Comparison of ENCODE assay signal across 19 cellular contexts in the genomic region with DNA sequence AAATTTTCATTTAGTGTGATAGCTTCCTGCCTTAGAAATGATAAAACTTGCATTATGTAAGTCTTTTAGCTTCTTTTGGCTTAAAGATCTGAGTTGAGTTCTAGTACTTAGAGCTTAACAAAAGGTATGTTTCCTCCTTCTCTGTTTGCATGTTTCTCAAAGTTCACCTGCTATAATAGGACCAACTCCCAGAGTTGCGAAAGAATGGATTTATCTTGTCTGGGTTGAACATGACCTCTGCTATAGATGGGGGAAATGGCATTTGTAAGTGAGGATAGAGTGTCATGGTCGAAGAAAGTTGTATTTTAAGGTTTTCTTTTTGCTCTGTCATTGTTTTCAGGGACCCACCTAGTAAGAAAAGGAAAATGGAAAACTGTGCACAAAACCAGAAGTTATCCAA. TPM values are rescaled to one million over a fixed set of nuclear protein-coding genes. Genes with fewer than 3 reads are reported as not detected.
A peak's percentile ranks its signal among the peaks of the same experiment; 100 is the strongest.
DNase-seq lines count a peak whose midpoint lies in the region; ATAC-seq and TF ChIP-seq lines count a peak whose summit lies in the region.
"Had no signal": no experiment of that assay in that cellular context is flagged by ENCODE, and none has a peak within 500 bp of the region (broad histone marks: within the 10 kb centered on the region; RNA-seq: fewer than 3 reads in every experiment).

No MANE protein-coding gene starts in this region.

- H3K27me3 Mint-ChIP-seq in activated CD8-positive, alpha-beta T cell treated with anti-CD3 and anti-CD28 coated beads for 36 hours: no peaks in the 10 kb centered on the region
- H3K27me3 Mint-ChIP-seq in activated CD8-positive, alpha-beta T cell treated with anti-CD3 and anti-CD28 coated beads, Interleukin-2, amount 10 ng/mL, durations not matched to agents 7 days and 5 days (ENCODE audit: low read depth): no peaks in the 10 kb centered on the region
- no peaks in the 10 kb centered on the region for H3K27me3 Mint-ChIP-seq in stimulated activated naive CD8-positive, alpha-beta T cell treated with anti-CD3 and anti-CD28 coated beads, Interleukin-15, Interleukin-2, amounts not matched to agents 100 ng/mL and 50 ng/mL, for 24 hours
- H3K27me3 Mint-ChIP-seq in stimulated activated naive CD8-positive, alpha-beta T cell treated with anti-CD3 and anti-CD28 coated beads, Interleukin-15, amount 100 ng/mL, for 72 hours: no peaks in the 10 kb centered on the region
- H3K27me3 Mint-ChIP-seq: CD4-positive, alpha-beta memory T cell; IgD-negative memory B cell had no signal

- H3K36me3 Mint-ChIP-seq in activated CD8-positive, alpha-beta T cell treated with anti-CD3 and anti-CD28 coated beads for 36 hours (ENCODE audit: low read depth): peaks cover 36% of the 10 kb centered on the region
- H3K36me3 Mint-ChIP-seq in activated CD8-positive, alpha-beta T cell treated with anti-CD3 and anti-CD28 coated beads, Interleukin-2, amount 10 ng/mL, durations not matched to agents 7 days and 5 days (ENCODE audit: low read depth): peaks cover 54% of the 10 kb centered on the region
- peaks cover 45% of the 10 kb centered on the region for H3K36me3 Mint-ChIP-seq in stimulated activated naive CD8-positive, alpha-beta T cell treated with anti-CD3 and anti-CD28 coated beads, Interleukin-15, Interleukin-2, amounts not matched to agents 100 ng/mL and 50 ng/mL, for 24 hours (ENCODE audit: low read depth)

- H3K4me1 Mint-ChIP-seq in activated CD8-positive, alpha-beta T cell treated with anti-CD3 and anti-CD28 coated beads for 36 hours (ENCODE audit: low read depth): peaks cover 13% of the 10 kb centered on the region
- H3K4me1 Mint-ChIP-seq in activated CD8-positive, alpha-beta T cell treated with anti-CD3 and anti-CD28 coated beads, Interleukin-2, amount 10 ng/mL, durations not matched to agents 7 days and 5 days (ENCODE audit: low read depth): peaks cover 9% of the 10 kb centered on the region
- H3K4me1 Mint-ChIP-seq in stimulated activated naive CD8-positive, alpha-beta T cell treated with anti-CD3 and anti-CD28 coated beads, Interleukin-15, Interleukin-2, amounts not matched to agents 100 ng/mL and 50 ng/mL, for 24 hours (ENCODE audit: low read depth): peaks cover 6% of the 10 kb centered on the region
- H3K4me1 Mint-ChIP-seq in stimulated activated naive CD8-positive, alpha-beta T cell treated with anti-CD3 and anti-CD28 coated beads, Interleukin-15, amount 100 ng/mL, for 72 hours: peaks cover 17% of the 10 kb centered on the region

- ATAC-seq in activated CD8-positive, alpha-beta T cell treated with anti-CD3 and anti-CD28 coated beads for 36 hours: no peak
- no peak for ATAC-seq in activated CD8-positive, alpha-beta T cell treated with anti-CD3 and anti-CD28 coated beads, Interleukin-2, amount 10 ng/mL, durations not matched to agents 7 days and 5 days
- ATAC-seq in stimulated activated naive CD8-positive, alpha-beta T cell treated with anti-CD3 and anti-CD28 coated beads, Interleukin-15, amount 100 ng/mL, for 72 hours: no peak
- ATAC-seq: GM12878, HCT116 had no signal

- no peak for DNase-seq in activated CD8-positive, alpha-beta T cell treated with anti-CD3 and anti-CD28 coated beads for 36 hours
- DNase-seq in activated CD8-positive, alpha-beta T cell treated with anti-CD3 and anti-CD28 coated beads, Interleukin-2, amount 10 ng/mL, durations not matched to agents 7 days and 5 days: no peak
- DNase-seq in stimulated activated naive CD8-positive, alpha-beta T cell treated with anti-CD3 and anti-CD28 coated beads, Interleukin-15, amount 100 ng/mL, for 72 hours: no peak
- DNase-seq in NCI-H226 (no peak), activated gamma-delta T cell treated with Interleukin-2 at 50 U/mL for 16 hours (no peak)
- DNase-seq: 8988T; CD4-positive, alpha-beta memory T cell; DMS153; DMS79; GF-D8; GOT3; H7; HFFc6 had no signal

- POLR2A ChIA-PET in activated CD8-positive, alpha-beta T cell treated with anti-CD3 and anti-CD28 coated beads for 36 hours (lab: Charles Lee): no interaction called here
- POLR2A ChIA-PET in activated CD8-positive, alpha-beta T cell treated with anti-CD3 and anti-CD28 coated beads, Interleukin-2, amount 10 ng/mL, durations not matched to agents 7 days and 5 days (lab: Charles Lee): no interaction called here

- H3K4me3 Mint-ChIP-seq in activated CD8-positive, alpha-beta T cell treated with anti-CD3 and anti-CD28 coated beads for 36 hours: no peak overlapping the region
- H3K4me3 Mint-ChIP-seq in activated CD8-positive, alpha-beta T cell treated with anti-CD3 and anti-CD28 coated beads, Interleukin-2, amount 10 ng/mL, durations not matched to agents 7 days and 5 days: no peak overlapping the region
- no peak overlapping the region for H3K4me3 Mint-ChIP-seq in stimulated activated naive CD8-positive, alpha-beta T cell treated with anti-CD3 and anti-CD28 coated beads, Interleukin-15, Interleukin-2, amounts not matched to agents 100 ng/mL and 50 ng/mL, for 24 hours
- no peak overlapping the region for H3K4me3 Mint-ChIP-seq in stimulated activated naive CD8-positive, alpha-beta T cell treated with anti-CD3 and anti-CD28 coated beads, Interleukin-15, amount 100 ng/mL, for 72 hours
- H3K4me3 Mint-ChIP-seq: CD14-positive monocyte; CD4-positive, alpha-beta memory T cell; HFFc6; IgD-negative memory B cell had no signal

- no peaks in the 10 kb centered on the region for H3K9me3 Mint-ChIP-seq in activated CD8-positive, alpha-beta T cell treated with anti-CD3 and anti-CD28 coated beads for 36 hours
- H3K9me3 Mint-ChIP-seq in activated CD8-positive, alpha-beta T cell treated with anti-CD3 and anti-CD28 coated beads, Interleukin-2, amount 10 ng/mL, durations not matched to agents 7 days and 5 days (ENCODE audit: insufficient read depth): no peaks in the 10 kb centered on the region
- no peaks in the 10 kb centered on the region for H3K9me3 Mint-ChIP-seq in stimulated activated naive CD8-positive, alpha-beta T cell treated with anti-CD3 and anti-CD28 coated beads, Interleukin-15, Interleukin-2, amounts not matched to agents 100 ng/mL and 50 ng/mL, for 24 hours
- H3K9me3 Mint-ChIP-seq in stimulated activated naive CD8-positive, alpha-beta T cell treated with anti-CD3 and anti-CD28 coated beads, Interleukin-15, amount 100 ng/mL, for 72 hours: peaks cover 0 to under 1% of the 10 kb centered on the region in 2 donors
- H3K9me3 Mint-ChIP-seq: HFFc6, IgD-negative memory B cell had no signal

- TF ChIP-seq CTCF in activated CD8-positive, alpha-beta T cell treated with anti-CD3 and anti-CD28 coated beads for 36 hours (IDR thresholded peaks at IDR 0.05): no peak

- peak overlapping the region; percentile 31 for H3K27ac Mint-ChIP-seq in activated CD8-positive, alpha-beta T cell treated with anti-CD3 and anti-CD28 coated beads for 36 hours
- no peak overlapping the region for H3K27ac Mint-ChIP-seq in activated CD8-positive, alpha-beta T cell treated with anti-CD3 and anti-CD28 coated beads, Interleukin-2, amount 10 ng/mL, durations not matched to agents 7 days and 5 days
- H3K27ac Mint-ChIP-seq in stimulated activated naive CD8-positive, alpha-beta T cell treated with anti-CD3 and anti-CD28 coated beads, Interleukin-15, Interleukin-2, amounts not matched to agents 100 ng/mL and 50 ng/mL, for 24 hours: peak overlapping the region; percentile 45
- H3K27ac Mint-ChIP-seq in stimulated activated naive CD8-positive, alpha-beta T cell treated with anti-CD3 and anti-CD28 coated beads, Interleukin-15, amount 100 ng/mL, for 72 hours: no peak overlapping the region
- H3K27ac Mint-ChIP-seq: CD14-positive monocyte, HFFc6, IgD-negative memory B cell had no signal

- intact Hi-C loops in activated CD8-positive, alpha-beta T cell treated with anti-CD3 and anti-CD28 coated beads for 36 hours (cut with micrococcal nuclease): no loop called here

- CTCF ChIA-PET in activated CD8-positive, alpha-beta T cell treated with anti-CD3 and anti-CD28 coated beads for 36 hours (lab: Charles Lee): no interaction called here
- CTCF ChIA-PET in activated CD8-positive, alpha-beta T cell treated with anti-CD3 and anti-CD28 coated beads, Interleukin-2, amount 10 ng/mL, durations not matched to agents 7 days and 5 days (lab: Charles Lee): interaction anchor here (1.7 kb wide), 1 partner anchor 34 kb away, joined by 4 read pairs; the partner anchor contains the start of gene C16orf46

RNA-seq across cellular contexts. Expression of gene ATMIN, which starts 7.2 kb away (rescaled TPM):
- 10 to 100 TPM; 17.9 to 19.7 TPM for total RNA-seq in activated CD8-positive, alpha-beta T cell treated with anti-CD3 and anti-CD28 coated beads for 36 hours
- 10 to 100 TPM; 23.3 to 27.0 TPM for total RNA-seq in activated CD8-positive, alpha-beta T cell treated with anti-CD3 and anti-CD28 coated beads, Interleukin-2, amount 10 ng/mL, durations not matched to agents 7 days and 5 days

RNA-seq across cellular contexts. Expression of gene C16orf46, which starts 34.2 kb away (rescaled TPM):
- under 1 TPM; 0.59 to 0.60 TPM for total RNA-seq in activated CD8-positive, alpha-beta T cell treated with anti-CD3 and anti-CD28 coated beads for 36 hours
- total RNA-seq in activated CD8-positive, alpha-beta T cell treated with anti-CD3 and anti-CD28 coated beads, Interleukin-2, amount 10 ng/mL, durations not matched to agents 7 days and 5 days: under 1 TPM in 1 of 2 experiments, not detected in 1; 0.23 TPM
- total RNA-seq: GM12878, HT1080 had no signal

RNA-seq across cellular contexts. Expression of gene CENPN, which starts 35.8 kb away (rescaled TPM):
- total RNA-seq in activated CD8-positive, alpha-beta T cell treated with anti-CD3 and anti-CD28 coated beads for 36 hours: 10 to 100 TPM; 51.7 to 54.8 TPM
- 10 to 100 TPM; 65.2 to 67.2 TPM for total RNA-seq in activated CD8-positive, alpha-beta T cell treated with anti-CD3 and anti-CD28 coated beads, Interleukin-2, amount 10 ng/mL, durations not matched to agents 7 days and 5 days

RNA-seq across cellular contexts. Expression of gene CMC2, which starts 36.1 kb away (rescaled TPM):
- 100 to 1,000 TPM; 105 to 106 TPM for total RNA-seq in activated CD8-positive, alpha-beta T cell treated with anti-CD3 and anti-CD28 coated beads for 36 hours
- 100 to 1,000 TPM in 1 of 2 experiments, 10 to 100 TPM in 1; 95.9 to 108 TPM for total RNA-seq in activated CD8-positive, alpha-beta T cell treated with anti-CD3 and anti-CD28 coated beads, Interleukin-2, amount 10 ng/mL, durations not matched to agents 7 days and 5 days

RNA-seq across cellular contexts. Expression of gene GCSH, which starts 53.4 kb away (rescaled TPM):
- total RNA-seq in activated CD8-positive, alpha-beta T cell treated with anti-CD3 and anti-CD28 coated beads for 36 hours: 10 to 100 TPM; 21.0 to 25.3 TPM
- 10 to 100 TPM; 10.1 to 13.9 TPM for total RNA-seq in activated CD8-positive, alpha-beta T cell treated with anti-CD3 and anti-CD28 coated beads, Interleukin-2, amount 10 ng/mL, durations not matched to agents 7 days and 5 days

Comparison
In these comparisons a context has a peak if more than half of its experiments do, and no peak if none do; other contexts are left out.
1. H3K27ac Mint-ChIP-seq: peak in activated CD8-positive, alpha-beta T cell treated with anti-CD3 and anti-CD28 coated beads for 36 hours (single experiment) and stimulated activated naive CD8-positive, alpha-beta T cell treated with anti-CD3 and anti-CD28 coated beads, Interleukin-15, Interleukin-2, amounts not matched to agents 100 ng/mL and 50 ng/mL, for 24 hours (single experiment); none in activated CD8-positive, alpha-beta T cell treated with anti-CD3 and anti-CD28 coated beads, Interleukin-2, amount 10 ng/mL, durations not matched to agents 7 days and 5 days (single experiment) and stimulated activated naive CD8-positive, alpha-beta T cell treated with anti-CD3 and anti-CD28 coated beads, Interleukin-15, amount 100 ng/mL, for 72 hours (0 of 2).